Comparison of ENCODE assay signal across 2 cellular contexts in the genomic region with DNA sequence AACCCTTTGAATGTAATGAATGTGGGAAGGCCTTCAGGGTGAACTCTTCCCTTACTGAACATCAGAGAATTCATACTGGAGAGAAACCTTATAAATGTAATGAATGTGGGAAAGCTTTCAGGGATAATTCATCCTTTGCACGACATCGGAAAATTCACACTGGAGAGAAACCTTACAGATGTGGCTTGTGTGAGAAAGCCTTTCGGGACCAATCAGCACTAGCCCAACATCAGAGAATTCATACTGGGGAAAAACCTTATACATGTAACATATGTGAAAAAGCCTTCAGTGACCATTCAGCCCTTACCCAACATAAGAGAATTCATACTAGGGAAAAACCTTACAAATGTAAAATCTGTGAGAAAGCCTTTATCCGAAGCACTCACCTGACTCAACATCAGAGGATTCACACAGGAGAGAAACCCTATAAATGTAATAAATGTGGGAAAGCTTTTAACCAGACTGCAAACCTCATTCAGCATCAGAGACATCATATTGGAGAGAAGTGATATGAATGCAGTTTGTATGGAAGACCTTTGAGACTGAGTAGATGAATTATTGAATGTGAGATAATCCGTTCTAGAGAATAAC.
TF ChIP-seq lines count a peak whose summit lies in the region.

No MANE protein-coding gene starts in this region.

TF ChIP-seq in HCT116, 20 proteins besides CTCF, POLR2A, EP300 and RAD21:
- TF ChIP-seq SP1 (IDR thresholded peaks at IDR 0.05; ENCODE audit: low read depth) (no peak), ZNF274 (IDR thresholded peaks at IDR 0.05; ENCODE audit: low read depth, low read length) (peak; percentile 89)

TF ChIP-seq in K562, 482 proteins besides CTCF, POLR2A, EP300 and RAD21:
- TF ChIP-seq, protein P1, sequence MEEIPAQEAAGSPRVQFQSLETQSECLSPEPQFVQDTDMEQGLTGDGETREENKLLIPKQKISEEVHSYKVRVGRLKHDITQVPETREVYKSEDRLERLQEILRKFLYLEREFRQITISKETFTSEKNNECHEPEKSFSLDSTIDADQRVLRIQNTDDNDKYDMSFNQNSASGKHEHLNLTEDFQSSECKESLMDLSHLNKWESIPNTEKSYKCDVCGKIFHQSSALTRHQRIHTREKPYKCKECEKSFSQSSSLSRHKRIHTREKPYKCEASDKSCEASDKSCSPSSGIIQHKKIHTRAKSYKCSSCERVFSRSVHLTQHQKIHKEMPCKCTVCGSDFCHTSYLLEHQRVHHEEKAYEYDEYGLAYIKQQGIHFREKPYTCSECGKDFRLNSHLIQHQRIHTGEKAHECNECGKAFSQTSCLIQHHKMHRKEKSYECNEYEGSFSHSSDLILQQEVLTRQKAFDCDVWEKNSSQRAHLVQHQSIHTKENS (CRISPR knock-in tag; IDR thresholded peaks at IDR 0.05) = no peak
- TF ChIP-seq ZNF274 (IDR thresholded peaks at IDR 0.05; ENCODE audit: borderline replicate concordance, low read depth, low read length) (peak; percentile 95), HMGN3 (IDR thresholded peaks at IDR 0.05; ENCODE audit: borderline replicate concordance, extremely low read depth, insufficient read length, low read depth, low read length) (no peak)
